ENCODE assay signal across 8 cellular contexts in genomic region chr20:46970937-46971630, GRCh38.
DNase-seq lines count a peak whose midpoint lies in the region; ATAC-seq, FAIRE-seq and TF ChIP-seq lines count a peak whose summit lies in the region.

No MANE protein-coding gene starts in this region.

- CTCF ChIA-PET in endothelial cell of umbilical vein (lab: Charles Lee), result no interaction called here

- peak overlapping the region; percentile 10 to 68 for H3K4me3 Mint-ChIP-seq in activated T-cell treated with anti-CD3 and anti-CD28 coated beads, Interleukin-2, amount 50 U/mL, for 72 hours

- H3K9me3 Mint-ChIP-seq in activated T-cell treated with anti-CD3 and anti-CD28 coated beads, Interleukin-2, amount 50 U/mL, for 72 hours, result no peaks in the 10 kb centered on the region

- no peaks in the 10 kb centered on the region for H3K27me3 ChIP-seq in endothelial cell of umbilical vein (ENCODE audit: control insufficient read depth in 2 of 2, insufficient read depth in 2 of 2, low read length in 2 of 2)

- TF ChIP-seq POLR2A in endothelial cell of umbilical vein (IDR thresholded peaks at IDR 0.05; ENCODE audit: low read depth, low read length), result no peak

- dilution Hi-C loops in endothelial cell of umbilical vein (cut with MboI; ENCODE audit: extremely low pct_ligation_motif_present, low sequenced_read_pairs), result no loop called here

- no peaks in the 10 kb centered on the region for H3K79me2 ChIP-seq in endothelial cell of umbilical vein (ENCODE audit: control insufficient read depth, insufficient read depth, low read length)

- H3K36me3 ChIP-seq in endothelial cell of umbilical vein (ENCODE audit: control insufficient read depth in 2 of 2, extremely low read depth in 1 of 2, insufficient read depth in 2 of 2, low read length in 2 of 2), result no peaks in the 10 kb centered on the region

- no peak overlapping the region for H3K4me3 ChIP-seq in endothelial cell of umbilical vein (replicated peaks in 1 of 3; ENCODE audit: insufficient read depth in 1 of 3, low read depth in 1 of 3, low read length in 3 of 3)

- H2AFZ ChIP-seq in endothelial cell of umbilical vein (ENCODE audit: low read depth, low read length), result no peak overlapping the region

- H3K27ac ChIP-seq in endothelial cell of umbilical vein (ENCODE audit: insufficient read depth, low read depth, low read length), result no peak overlapping the region

- TF ChIP-seq CTCF in endothelial cell of umbilical vein (IDR thresholded peaks at IDR 0.05; ENCODE audit: extremely low read depth in 1 of 2, insufficient read depth in 1 of 2, low read depth in 1 of 2, low read length in 2 of 2), result no peak

- BruUV-seq in endothelial cell of umbilical vein (replicated peaks; lab: Mats Ljungman, UMichigan), result no TSS peak

- no peak for FAIRE-seq in endothelial cell of umbilical vein (lab: Jason Lieb, UNC)

- H3K9me1 ChIP-seq in endothelial cell of umbilical vein (replicated peaks; ENCODE audit: control insufficient read depth, extremely low read depth, insufficient read depth, low read length), result no peaks in the 10 kb centered on the region

- POLR2A ChIA-PET in endothelial cell of umbilical vein (lab: Charles Lee), result no interaction called here

- DNase-seq in activated T-cell treated with anti-CD3 and anti-CD28 coated beads, Interleukin-2, amount 50 U/mL, for 72 hours, result peak; percentile 9 to 32
- no peak for DNase-seq in activated T-cell treated with anti-CD3 and anti-CD28 coated beads, Interleukin-2, amount 50 U/mL, for 48 hours
- DNase-seq in NCI-H510A treated with DMSO at 0.1 percent for 48 hours (lab: John Stamatoyannopoulos, UW) (peak; percentile 63), endothelial cell of umbilical vein (ENCODE audit: low read depth, low spot score) (peak; percentile 24), retina (peak; percentile 60), NCI-H128 (lab: John Stamatoyannopoulos, UW; ENCODE audit: unreplicated experiment) (no peak)

- ATAC-seq in activated T-cell treated with anti-CD3 and anti-CD28 coated beads, Interleukin-2, amount 50 U/mL, for 72 hours (replicated peaks in 1 of 2), result peak; percentile 78 to 87
- ATAC-seq in HG03378 (IDR thresholded peaks at IDR 0.05; ENCODE audit: unreplicated experiment) (no peak), HG03025 (IDR thresholded peaks at IDR 0.05; ENCODE audit: low FRiP score, unreplicated experiment) (no peak)

- H3K4me1 Mint-ChIP-seq in activated T-cell treated with anti-CD3 and anti-CD28 coated beads, Interleukin-2, amount 50 U/mL, for 72 hours (ENCODE audit: low read depth), result no peaks in the 10 kb centered on the region

- intact Hi-C loops in endothelial cell of umbilical vein (cut with micrococcal nuclease), result no loop called here

- H3K4me2 ChIP-seq in endothelial cell of umbilical vein (ENCODE audit: insufficient read depth, low read length), result no peak overlapping the region

- no peaks in the 10 kb centered on the region for H3K9me3 ChIP-seq in endothelial cell of umbilical vein (replicated peaks; ENCODE audit: control insufficient read depth, insufficient read depth, low read length)

- peaks cover 29% of the 10 kb centered on the region for H3K27me3 Mint-ChIP-seq in activated T-cell treated with anti-CD3 and anti-CD28 coated beads, Interleukin-2, amount 50 U/mL, for 72 hours (ENCODE audit: low read depth)

- no peaks in the 10 kb centered on the region for H3K4me1 ChIP-seq in endothelial cell of umbilical vein (ENCODE audit: control insufficient read depth, extremely low read depth, insufficient read depth, low read length)

- H4K20me1 ChIP-seq in endothelial cell of umbilical vein (replicated peaks; ENCODE audit: control insufficient read depth, extremely low read depth, insufficient read depth, low read length), result no peaks in the 10 kb centered on the region

- no peaks in the 10 kb centered on the region for H3K36me3 Mint-ChIP-seq in activated T-cell treated with anti-CD3 and anti-CD28 coated beads, Interleukin-2, amount 50 U/mL, for 72 hours (ENCODE audit: insufficient read depth in 2 of 2)

- H3K27ac Mint-ChIP-seq in activated T-cell treated with anti-CD3 and anti-CD28 coated beads, Interleukin-2, amount 50 U/mL, for 72 hours, result no peak overlapping the region

- no peak overlapping the region for H3K9ac ChIP-seq in endothelial cell of umbilical vein (replicated peaks; ENCODE audit: extremely low read depth, insufficient read depth, low read length)

TF ChIP-seq in endothelial cell of umbilical vein, 7 proteins besides CTCF, POLR2A, EP300 and RAD21:
- TF ChIP-seq MAX (IDR thresholded peaks at IDR 0.05; ENCODE audit: insufficient read depth, insufficient read length), result no peak
- no peak for TF ChIP-seq JUN (IDR thresholded peaks at IDR 0.05; ENCODE audit: borderline replicate concordance, insufficient read depth, insufficient read length, low read depth)
- no peak for TF ChIP-seq POLR2AphosphoS5 (IDR thresholded peaks at IDR 0.05; ENCODE audit: insufficient read depth, low read depth, low read length)
- TF ChIP-seq MYC (IDR thresholded peaks at IDR 0.05; ENCODE audit: low read depth, low read length), result no peak
- TF ChIP-seq FOS (IDR thresholded peaks at IDR 0.05; ENCODE audit: borderline replicate concordance, insufficient read depth, low read length), result no peak
- no peak for TF ChIP-seq GATA2 (IDR thresholded peaks at IDR 0.05; ENCODE audit: insufficient read depth, insufficient read length, low read depth, low read length)
- TF ChIP-seq EZH2 (IDR thresholded peaks at IDR 0.05; ENCODE audit: borderline replicate concordance, low read depth, low read length, severe bottlenecking), result no peak

Comparison
In these comparisons a context has a peak if more than half of its experiments do, and no peak if none do; other contexts are left out.
1. DNase-seq: peak in activated T-cell treated with anti-CD3 and anti-CD28 coated beads, Interleukin-2, amount 50 U/mL, for 72 hours (2 of 2), NCI-H510A treated with DMSO at 0.1 percent for 48 hours (single experiment), endothelial cell of umbilical vein (single experiment) and retina (single experiment); none in activated T-cell treated with anti-CD3 and anti-CD28 coated beads, Interleukin-2, amount 50 U/mL, for 48 hours (0 of 2) and NCI-H128 (single experiment).
2. ATAC-seq: peak in activated T-cell treated with anti-CD3 and anti-CD28 coated beads, Interleukin-2, amount 50 U/mL, for 72 hours (2 of 2); none in HG03378 (single experiment) and HG03025 (single experiment).